In genomic region chr4:74005528-74005927, GRCh38 we compare ENCODE assay signal across 1 cellular context.
TF ChIP-seq lines count a peak whose summit lies in the region.

No MANE protein-coding gene starts in this region.

TF ChIP-seq in HepG2, 621 proteins besides CTCF, POLR2A, EP300 and RAD21 (continued from another document and continues in another):
- TF ChIP-seq THAP9 (CRISPR knock-in tag; IDR thresholded peaks at IDR 0.05; ENCODE audit: borderline replicate concordance) (no peak), PRDM4 (CRISPR knock-in tag; IDR thresholded peaks at IDR 0.05; ENCODE audit: borderline replicate concordance) (no peak), ZBTB8A (CRISPR knock-in tag; IDR thresholded peaks at IDR 0.05; ENCODE audit: borderline replicate concordance, low read depth) (no peak), ZBTB25 (CRISPR knock-in tag; IDR thresholded peaks at IDR 0.05) (no peak), ZMYM3 (CRISPR knock-in tag; IDR thresholded peaks at IDR 0.05) (no peak), FOXP1 (IDR thresholded peaks at IDR 0.05) (peak; percentile 58; the same call in 1 of the 2 replicates), FOXP1 (CRISPR knock-in tag; IDR thresholded peaks at IDR 0.05) (peak; percentile 83), ISX (CRISPR knock-in tag; conservative IDR thresholded peaks at IDR 0.05) (no peak), ATF2 (CRISPR knock-in tag; IDR thresholded peaks at IDR 0.05) (no peak), SATB2 (CRISPR knock-in tag; IDR thresholded peaks at IDR 0.05) (no peak), TCF7 (IDR thresholded peaks at IDR 0.05; ENCODE audit: low read depth) (peak; percentile 91), ZNF816 (CRISPR knock-in tag; IDR thresholded peaks at IDR 0.05; ENCODE audit: borderline replicate concordance) (no peak), MZF1 (CRISPR knock-in tag; IDR thresholded peaks at IDR 0.05; ENCODE audit: borderline replicate concordance) (no peak), SALL1 (CRISPR knock-in tag; IDR thresholded peaks at IDR 0.05) (no peak), ZBTB34 (CRISPR knock-in tag; IDR thresholded peaks at IDR 0.05) (no peak), NFE2L2 (IDR thresholded peaks at IDR 0.05; ENCODE audit: low read length) (no peak), ZNF276 (CRISPR knock-in tag; IDR thresholded peaks at IDR 0.05; ENCODE audit: low read depth) (no peak), ZNF569 (CRISPR knock-in tag; IDR thresholded peaks at IDR 0.05; ENCODE audit: borderline replicate concordance) (no peak), ETV5 (CRISPR knock-in tag; IDR thresholded peaks at IDR 0.05; ENCODE audit: borderline replicate concordance) (peak; percentile 52; the same call in 1 of the 2 replicates), ZNF235 (CRISPR knock-in tag; IDR thresholded peaks at IDR 0.05; ENCODE audit: borderline replicate concordance) (no peak), ZIK1 (CRISPR knock-in tag; IDR thresholded peaks at IDR 0.05; ENCODE audit: borderline replicate concordance, low read depth) (no peak), ZNF33B (CRISPR knock-in tag; IDR thresholded peaks at IDR 0.05) (no peak), CAMTA2 (CRISPR knock-in tag; IDR thresholded peaks at IDR 0.05; ENCODE audit: borderline replicate concordance) (no peak), NCOR1 (IDR thresholded peaks at IDR 0.05; ENCODE audit: borderline replicate concordance, low read length) (0 out of 2 replicates have a peak, but pooled peaks have one; percentile 36), SP5 (CRISPR knock-in tag; IDR thresholded peaks at IDR 0.05; ENCODE audit: borderline replicate concordance, low read depth) (peak; percentile 74; the same call in 1 of the 2 replicates), ZNF331 (CRISPR knock-in tag; IDR thresholded peaks at IDR 0.05) (no peak), JDP2 (CRISPR knock-in tag; IDR thresholded peaks at IDR 0.05; ENCODE audit: borderline replicate concordance) (no peak), MTF1 (CRISPR knock-in tag; IDR thresholded peaks at IDR 0.05) (no peak), ZKSCAN8 (CRISPR knock-in tag; IDR thresholded peaks at IDR 0.05; ENCODE audit: borderline replicate concordance) (no peak), RXRB (CRISPR knock-in tag; IDR thresholded peaks at IDR 0.05; ENCODE audit: borderline replicate concordance) (no peak), PRPF4 (IDR thresholded peaks at IDR 0.05; ENCODE audit: low read depth, low read length, poor library complexity, severe bottlenecking) (no peak), AKAP8 (CRISPR knock-in tag; IDR thresholded peaks at IDR 0.05) (no peak), MYC (CRISPR knock-in tag; IDR thresholded peaks at IDR 0.05; ENCODE audit: borderline replicate concordance) (no peak), ZBTB4 (CRISPR knock-in tag; IDR thresholded peaks at IDR 0.05; ENCODE audit: borderline replicate concordance) (no peak), PCBP1 (IDR thresholded peaks at IDR 0.05; ENCODE audit: borderline replicate concordance, low read depth, low read length) (no peak), PRDM10 (CRISPR knock-in tag; IDR thresholded peaks at IDR 0.05; ENCODE audit: low read depth) (no peak), NFIB (CRISPR knock-in tag; IDR thresholded peaks at IDR 0.05; ENCODE audit: borderline replicate concordance) (no peak), SKIL (CRISPR knock-in tag; IDR thresholded peaks at IDR 0.05; ENCODE audit: borderline replicate concordance) (no peak), ZFYVE20 (CRISPR knock-in tag; IDR thresholded peaks at IDR 0.05; ENCODE audit: borderline replicate concordance, low read depth) (no peak), PITX1 (CRISPR knock-in tag; IDR thresholded peaks at IDR 0.05) (no peak), ZNF335 (CRISPR knock-in tag; IDR thresholded peaks at IDR 0.05) (no peak)
